ENCODE assay signal across 20 cellular contexts in genomic region chr10:119060107-119060506, GRCh38. TPM values are rescaled to one million over a fixed set of nuclear protein-coding genes. Genes with fewer than 3 reads are reported as not detected.
DNase-seq lines count a peak whose midpoint lies in the region; ATAC-seq and TF ChIP-seq lines count a peak whose summit lies in the region.
"Had no signal": no experiment of that assay in that cellular context is flagged by ENCODE, and none has a peak within 500 bp of the region (broad histone marks: within the 10 kb centered on the region; RNA-seq: fewer than 3 reads in every experiment).

No MANE protein-coding gene starts in this region.

- H3K4me3 Mint-ChIP-seq in activated CD4-positive, alpha-beta T cell treated with anti-CD3 and anti-CD28 coated beads, Interleukin-2, amount 10 ng/mL, durations not matched to agents 24 days and 14 days, result no peak overlapping the region
- no peak overlapping the region for H3K4me3 Mint-ChIP-seq in glutamatergic neuron (ENCODE audit: unreplicated experiment)
- H3K4me3 Mint-ChIP-seq: CD14-positive monocyte; CD4-positive, alpha-beta memory T cell had no signal

- CTCF ChIA-PET in A673 (lab: Charles Lee), result no interaction called here

- no peaks in the 10 kb centered on the region for H3K9me3 Mint-ChIP-seq in activated CD4-positive, alpha-beta T cell treated with anti-CD3 and anti-CD28 coated beads, Interleukin-2, amount 10 ng/mL, durations not matched to agents 24 days and 14 days
- no peaks in the 10 kb centered on the region for H3K9me3 Mint-ChIP-seq in glutamatergic neuron (ENCODE audit: unreplicated experiment)
- H3K9me3 Mint-ChIP-seq: CD14-positive monocyte had no signal

- no peaks in the 10 kb centered on the region for H3K27me3 Mint-ChIP-seq in activated CD4-positive, alpha-beta T cell treated with anti-CD3 and anti-CD28 coated beads, Interleukin-2, amount 10 ng/mL, durations not matched to agents 24 days and 14 days
- no peaks in the 10 kb centered on the region for H3K27me3 Mint-ChIP-seq in glutamatergic neuron (ENCODE audit: unreplicated experiment)
- H3K27me3 Mint-ChIP-seq: CD4-positive, alpha-beta memory T cell had no signal

- POLR2A ChIA-PET in A673 (lab: Charles Lee; ENCODE audit: low non-redundant PET), result no interaction called here

- peak overlapping the region; percentile 37 for H3K27ac Mint-ChIP-seq in activated CD4-positive, alpha-beta T cell treated with anti-CD3 and anti-CD28 coated beads, Interleukin-2, amount 10 ng/mL, durations not matched to agents 24 days and 14 days
- H3K27ac Mint-ChIP-seq in glutamatergic neuron (ENCODE audit: unreplicated experiment), result peak overlapping the region; percentile 56

- H3K27ac ChIP-seq in A673 (ENCODE audit: low read depth, low read length, poor library complexity, severe bottlenecking) (no peak overlapping the region), thyroid gland (peak overlapping the region in 2 of 3 donors; percentile 25 to 31)
- H3K27ac ChIP-seq: 22Rv1, A549, BLaER1, GM23248 had no signal

- intact Hi-C loops in activated CD4-positive, alpha-beta T cell treated with anti-CD3 and anti-CD28 coated beads, Interleukin-2, amount 10 ng/mL, durations not matched to agents 24 days and 14 days (cut with micrococcal nuclease), result no loop called here
- intact Hi-C loops in A673 (cut with micrococcal nuclease; ENCODE audit: unreplicated experiment) (no loop called here), thyroid gland (cut with DNase I) (no loop called here)

- TF ChIP-seq POLR2A in thyroid gland (IDR thresholded peaks at IDR 0.05), result no peak

- H3K27me3 ChIP-seq in A673 (replicated peaks; ENCODE audit: insufficient read depth, low read depth, low read length, poor library complexity) (no peaks in the 10 kb centered on the region), thyroid gland (no peaks in the 10 kb centered on the region)
- H3K27me3 ChIP-seq: BLaER1 had no signal

- no TSS peak for BruUV-seq in A673 (replicated peaks; lab: Mats Ljungman, UMichigan)

- DNase-seq in activated CD4-positive, alpha-beta T cell treated with anti-CD3 and anti-CD28 coated beads, Interleukin-2, amount 10 ng/mL, durations not matched to agents 24 days and 14 days, result no peak
- DNase-seq in activated CD4-positive, alpha-beta T cell treated with anti-CD3 and anti-CD28 coated beads for 1 hour, result no peak
- DNase-seq in A673 (ENCODE audit: low spot score) (peak; percentile 80), glutamatergic neuron (no peak), thyroid gland (no peak), cerebellar cortex (ENCODE audit: low spot score) (no peak)
- DNase-seq: Calu3; CD4-positive, alpha-beta memory T cell; DMS 273 treated with DMSO at 0.1 percent for 48 hours; DMS53; DND-41; EL; GM23248 had no signal

- peaks cover 82% of the 10 kb centered on the region for H3K36me3 Mint-ChIP-seq in activated CD4-positive, alpha-beta T cell treated with anti-CD3 and anti-CD28 coated beads, Interleukin-2, amount 10 ng/mL, durations not matched to agents 24 days and 14 days (ENCODE audit: low read depth)
- H3K36me3 Mint-ChIP-seq in glutamatergic neuron (ENCODE audit: unreplicated experiment), result no peaks in the 10 kb centered on the region

- WGBS in thyroid gland, 2 donors, result 71 to 86% methylated on average over 1 of the region's 1 CpG

- H3K9me3 ChIP-seq in A673 (ENCODE audit: low read depth, low read length, poor library complexity, severe bottlenecking), result no peaks in the 10 kb centered on the region
- no peaks in the 10 kb centered on the region for H3K9me3 ChIP-seq in thyroid gland
- H3K9me3 ChIP-seq: A549, HAP-1 had no signal

- H3K4me3 ChIP-seq in A673 (ENCODE audit: low read depth, low read length, poor library complexity, severe bottlenecking), result no peak overlapping the region
- H3K4me3 ChIP-seq in thyroid gland (replicated peaks in 1 of 3), result no peak overlapping the region
- H3K4me3 ChIP-seq: A549, BLaER1, GM12878, GM23248, HAP-1 had no signal

- ATAC-seq in GM21619 (IDR thresholded peaks at IDR 0.05; ENCODE audit: unreplicated experiment), result no peak
- ATAC-seq: A549, GM12878 had no signal

- H3K4me1 ChIP-seq in A673 (ENCODE audit: insufficient read depth, low read length, poor library complexity, severe bottlenecking), result peaks cover 17% of the 10 kb centered on the region
- peaks cover 0 to 9% of the 10 kb centered on the region in 2 donors for H3K4me1 ChIP-seq in thyroid gland
- H3K4me1 ChIP-seq: A549, BLaER1 had no signal

- H3K4me1 Mint-ChIP-seq in activated CD4-positive, alpha-beta T cell treated with anti-CD3 and anti-CD28 coated beads, Interleukin-2, amount 10 ng/mL, durations not matched to agents 24 days and 14 days, result peaks cover 20% of the 10 kb centered on the region
- no peaks in the 10 kb centered on the region for H3K4me1 Mint-ChIP-seq in glutamatergic neuron (ENCODE audit: low read depth, unreplicated experiment)

- TF ChIP-seq CTCF in A673 (conservative IDR thresholded peaks at IDR 0.05; ENCODE audit: low read depth, low read length), result no peak
- TF ChIP-seq CTCF in glutamatergic neuron (IDR thresholded peaks at IDR 0.05; ENCODE audit: partially characterized antibody, unreplicated experiment), result no peak
- TF ChIP-seq CTCF in thyroid gland (IDR thresholded peaks at IDR 0.05), result no peak

- H3K36me3 ChIP-seq in A673 (ENCODE audit: insufficient read depth, low read length, poor library complexity, severe bottlenecking) (peaks cover 100% of the 10 kb centered on the region), thyroid gland (peaks cover 62 to 68% of the 10 kb centered on the region in 2 donors)

RNA-seq across cellular contexts. Expression of gene EIF3A, which starts 20.5 kb away (rescaled TPM):
- 179 and 183 TPM in 2 replicates for total RNA-seq in activated CD4-positive, alpha-beta T cell treated with anti-CD3 and anti-CD28 coated beads, Interleukin-2, amount 10 ng/mL, durations not matched to agents 24 days and 14 days
- 169 and 181 TPM in 2 replicates for total RNA-seq in A673 (2021)
- 110 TPM for total RNA-seq in glutamatergic neuron (ENCODE audit: unreplicated experiment)
- total RNA-seq in thyroid gland, result 100 to 1,000 TPM in 2 of 4 donors, 10 to 100 TPM in 2; 85.6 to 113 (median 102) TPM

RNA-seq across cellular contexts. Expression of gene NANOS1, which starts 30.6 kb away (rescaled TPM):
- 0.44 and 0.59 TPM in 2 replicates for total RNA-seq in activated CD4-positive, alpha-beta T cell treated with anti-CD3 and anti-CD28 coated beads, Interleukin-2, amount 10 ng/mL, durations not matched to agents 24 days and 14 days
- total RNA-seq in A673 (2021) (0.67 and 0.70 TPM in 2 replicates), glutamatergic neuron (ENCODE audit: unreplicated experiment) (34.0 TPM), thyroid gland (10 to 100 TPM; 16.5 to 25.0 (median 20.4) TPM)

RNA-seq across cellular contexts. Expression of gene DENND10, which starts 43.8 kb away (rescaled TPM):
- total RNA-seq in activated CD4-positive, alpha-beta T cell treated with anti-CD3 and anti-CD28 coated beads, Interleukin-2, amount 10 ng/mL, durations not matched to agents 24 days and 14 days, result 18.6 and 23.2 TPM in 2 replicates
- total RNA-seq in A673 (2021) (41.2 and 55.2 TPM in 2 replicates), glutamatergic neuron (ENCODE audit: unreplicated experiment) (39.9 TPM), thyroid gland (10 to 100 TPM; 46.4 to 55.3 (median 53.1) TPM)

Comparison
In these comparisons a context has a peak if more than half of its experiments do, and no peak if none do; other contexts are left out.
1. RNA of gene NANOS1, which starts 30.6 kb away (total RNA-seq): 34.0 TPM in glutamatergic neuron (single experiment) and 16.5 to 25.0 TPM in thyroid gland; 0.67 to 0.70 TPM in A673 and 0.44 to 0.59 TPM in activated CD4-positive, alpha-beta T cell treated with anti-CD3 and anti-CD28 coated beads, Interleukin-2, amount 10 ng/mL, durations not matched to agents 24 days and 14 days; every median in the first group is over 10 times any median in the second.